Comparison of ENCODE assay signal across 1 cellular context in genomic region chr1:211631168-211631567, GRCh38.
TF ChIP-seq lines count a peak whose summit lies in the region.

No MANE protein-coding gene starts in this region.

TF ChIP-seq in GM23338, 12 proteins besides CTCF, POLR2A, EP300 and RAD21 (continued from another document):
- TF ChIP-seq ZNF462 (CRISPR knock-in tag; IDR thresholded peaks at IDR 0.05) (no peak), JUNB (IDR thresholded peaks at IDR 0.05; ENCODE audit: unreplicated experiment) (no peak), REST (IDR thresholded peaks at IDR 0.05; ENCODE audit: unreplicated experiment) (no peak), STAT1 (IDR thresholded peaks at IDR 0.05; ENCODE audit: unreplicated experiment) (no peak), EZH2phosphoT487 (IDR thresholded peaks at IDR 0.05; ENCODE audit: unreplicated experiment) (no peak)
